In genomic region chr22:20440637-20441591, GRCh38 we compare ENCODE assay signal across 27 cellular contexts. TPM values are rescaled to one million over a fixed set of nuclear protein-coding genes. Genes with fewer than 3 reads are reported as not detected.
A peak's percentile ranks its signal among the peaks of the same experiment; 100 is the strongest.
DNase-seq lines count a peak whose midpoint lies in the region; ATAC-seq and TF ChIP-seq lines count a peak whose summit lies in the region.
"Had no signal": no experiment of that assay in that cellular context is flagged by ENCODE, and none has a peak within 500 bp of the region (broad histone marks: within the 10 kb centered on the region; RNA-seq: fewer than 3 reads in every experiment).

No MANE protein-coding gene starts in this region.

- H4K91ac ChIP-seq in mesenchymal stem cell (ENCODE audit: low read length) = peak overlapping the region; percentile 28

- H3K4me1 ChIP-seq in ascending aorta = peaks cover 1 to 3% of the 10 kb centered on the region in 2 donors
- peaks cover 33% of the 10 kb centered on the region for H3K4me1 ChIP-seq in mesenchymal stem cell (ENCODE audit: control insufficient read depth, insufficient read depth, low read depth, low read length)
- peaks cover 25 to 37% (median 29%) of the 10 kb centered on the region in 4 donors for H3K4me1 ChIP-seq in upper lobe of left lung

- TF ChIP-seq POLR2A in upper lobe of left lung (IDR thresholded peaks at IDR 0.05) = no peak

- peaks cover 23% of the 10 kb centered on the region for H3K36me3 Mint-ChIP-seq in activated naive CD4-positive, alpha-beta T cell treated with anti-CD3 and anti-CD28 coated beads, Interleukin-2, amount 10 ng/mL, durations not matched to agents 7 days and 5 days
- peaks cover 4% of the 10 kb centered on the region for H3K36me3 Mint-ChIP-seq in activated CD4-positive, alpha-beta memory T cell treated with anti-CD3 and anti-CD28 coated beads for 36 hours

- H3K14ac ChIP-seq in mesenchymal stem cell (ENCODE audit: low read length in 2 of 2) = no peak overlapping the region

- H3K27ac ChIP-seq in ascending aorta (peak overlapping the region; percentile 27 to 28), mesenchymal stem cell (ENCODE audit: low read length, poor library complexity, severe bottlenecking) (no peak overlapping the region), upper lobe of left lung (peak overlapping the region in 3 of 4 donors; percentile 46 to 49 (median 48))
- H3K27ac ChIP-seq: right lobe of liver had no signal

- H3K9me3 ChIP-seq in ascending aorta = no peaks in the 10 kb centered on the region
- H3K9me3 ChIP-seq in mesenchymal stem cell (ENCODE audit: control insufficient read depth, low read length) = no peaks in the 10 kb centered on the region
- H3K9me3 ChIP-seq in upper lobe of left lung = no peaks in the 10 kb centered on the region
- H3K9me3 ChIP-seq: mucosa of descending colon, Peyer's patch, right lobe of liver had no signal

- H3K4ac ChIP-seq in mesenchymal stem cell (ENCODE audit: low read depth in 1 of 2, low read length in 2 of 2) = no peak overlapping the region

- POLR2A ChIA-PET in activated CD4-positive, alpha-beta memory T cell treated with anti-CD3 and anti-CD28 coated beads for 36 hours (lab: Charles Lee) = no interaction called here

- H2AFZ ChIP-seq in mesenchymal stem cell (ENCODE audit: low read depth, low read length) = no peak overlapping the region

- peaks cover 10 to 18% of the 10 kb centered on the region in 2 donors for H3K36me3 ChIP-seq in ascending aorta
- peaks cover 39% of the 10 kb centered on the region in 2 experiments for H3K36me3 ChIP-seq in mesenchymal stem cell (ENCODE audit: control insufficient read depth in 1 of 2, insufficient read depth in 2 of 2, low read depth in 1 of 2, low read length in 2 of 2)
- H3K36me3 ChIP-seq in upper lobe of left lung = peaks cover 3 to 26% (median 15%) of the 10 kb centered on the region in 4 donors
- H3K36me3 ChIP-seq: right lobe of liver had no signal

- no peak overlapping the region for H3K23ac ChIP-seq in mesenchymal stem cell (ENCODE audit: low read length in 2 of 2)

- H3K27me3 Mint-ChIP-seq in activated naive CD4-positive, alpha-beta T cell treated with anti-CD3 and anti-CD28 coated beads, Interleukin-2, amount 10 ng/mL, durations not matched to agents 7 days and 5 days = peaks cover 44% of the 10 kb centered on the region
- peaks cover 18% of the 10 kb centered on the region for H3K27me3 Mint-ChIP-seq in activated CD4-positive, alpha-beta memory T cell treated with anti-CD3 and anti-CD28 coated beads for 36 hours

- peak; percentile 20 for DNase-seq in activated naive CD4-positive, alpha-beta T cell treated with anti-CD3 and anti-CD28 coated beads, Interleukin-2, amount 10 ng/mL, durations not matched to agents 7 days and 5 days
- no peak for DNase-seq in activated naive CD4-positive, alpha-beta T cell (lab: John Stamatoyannopoulos, UW)
- no peak for DNase-seq in ascending aorta (ENCODE audit: low spot score in 2 of 2)
- no peak for DNase-seq in mesenchymal stem cell
- peak in 1 of 2 donors; percentile 24 for DNase-seq in upper lobe of left lung
- DNase-seq in NCI-H82 treated with DMSO at 0.1 percent for 48 hours (lab: John Stamatoyannopoulos, UW; ENCODE audit: unreplicated experiment) = no peak
- DNase-seq in GM03348 (ENCODE audit: low spot score) = no peak
- no peak for DNase-seq in activated CD4-positive, alpha-beta memory T cell treated with anti-CD3 and anti-CD28 coated beads for 36 hours
- DNase-seq: activated B cell treated with CpG ODN at 0.5 μM for 24 hours; activated CD4-positive, alpha-beta T cell treated with anti-CD3 and anti-CD28 coated beads, Interleukin-2, amount 50 U/mL, for 48 hours; activated CD8-positive, alpha-beta memory T cell treated with anti-CD3 and anti-CD28 coated beads, Interleukin-2, amount 50 U/mL, for 48 hours; CD8-positive, alpha-beta T cell; cerebellar nuclear complex; H9; NCI-H1092 treated with DMSO at 0.1 percent for 48 hours; NCI-H1930; NCI-H526; nephron progenitor cell; stimulated activated naive CD4-positive, alpha-beta T cell treated with Interleukin-2 at 50 U/mL for 16 hours; T-helper 1 cell had no signal

- no peaks in the 10 kb centered on the region for H3K27me3 ChIP-seq in ascending aorta
- no peaks in the 10 kb centered on the region for H3K27me3 ChIP-seq in mesenchymal stem cell (ENCODE audit: control insufficient read depth in 1 of 2, insufficient read depth in 1 of 2, low read length in 2 of 2)
- peaks cover 0 to 19% (median 10%) of the 10 kb centered on the region in 4 donors for H3K27me3 ChIP-seq in upper lobe of left lung

- intact Hi-C loops in ascending aorta (cut with DNase I) = no loop called here
- intact Hi-C loops in activated CD4-positive, alpha-beta memory T cell treated with anti-CD3 and anti-CD28 coated beads for 36 hours (cut with micrococcal nuclease) = no loop called here

- H3K4me1 Mint-ChIP-seq in activated naive CD4-positive, alpha-beta T cell treated with anti-CD3 and anti-CD28 coated beads, Interleukin-2, amount 10 ng/mL, durations not matched to agents 7 days and 5 days = peaks cover 11% of the 10 kb centered on the region
- H3K4me1 Mint-ChIP-seq in activated CD4-positive, alpha-beta memory T cell treated with anti-CD3 and anti-CD28 coated beads for 36 hours (ENCODE audit: low read depth) = peaks cover 11% of the 10 kb centered on the region

- H3K9ac ChIP-seq in mesenchymal stem cell (ENCODE audit: low read length) = peak overlapping the region; percentile 29

- no peak overlapping the region for H2BK12ac ChIP-seq in mesenchymal stem cell (ENCODE audit: low read length in 2 of 2)

- H2BK5ac ChIP-seq in mesenchymal stem cell (ENCODE audit: low read depth, low read length, poor library complexity, severe bottlenecking) = no peak overlapping the region

- no peaks in the 10 kb centered on the region for H3K9me3 Mint-ChIP-seq in activated naive CD4-positive, alpha-beta T cell treated with anti-CD3 and anti-CD28 coated beads, Interleukin-2, amount 10 ng/mL, durations not matched to agents 7 days and 5 days
- no peaks in the 10 kb centered on the region for H3K9me3 Mint-ChIP-seq in activated CD4-positive, alpha-beta memory T cell treated with anti-CD3 and anti-CD28 coated beads for 36 hours
- H3K9me3 Mint-ChIP-seq: activated B cell treated with CpG ODN at 0.5 μM for 24 hours; CD8-positive, alpha-beta T cell; H9; IgD-negative memory B cell; nephron progenitor cell had no signal

- no peak overlapping the region for H3K18ac ChIP-seq in mesenchymal stem cell (ENCODE audit: low read depth in 1 of 2, low read length in 2 of 2)

- no peak overlapping the region for H3K4me3 Mint-ChIP-seq in activated naive CD4-positive, alpha-beta T cell treated with anti-CD3 and anti-CD28 coated beads, Interleukin-2, amount 10 ng/mL, durations not matched to agents 7 days and 5 days
- no peak overlapping the region for H3K4me3 Mint-ChIP-seq in activated CD4-positive, alpha-beta memory T cell treated with anti-CD3 and anti-CD28 coated beads for 36 hours
- H3K4me3 Mint-ChIP-seq: activated B cell treated with CpG ODN at 0.5 μM for 24 hours; activated naive CD8-positive, alpha-beta T cell; CD8-positive, alpha-beta T cell; H9; IgD-negative memory B cell; nephron progenitor cell had no signal

- H2BK120ac ChIP-seq in mesenchymal stem cell (ENCODE audit: low read depth, low read length) = no peak overlapping the region

- H2AK5ac ChIP-seq in mesenchymal stem cell (ENCODE audit: low read length, severe bottlenecking) = no peak overlapping the region

- no peak for TF ChIP-seq EP300 in upper lobe of left lung (IDR thresholded peaks at IDR 0.05)

- no peak overlapping the region for H2BK15ac ChIP-seq in mesenchymal stem cell (ENCODE audit: low read depth, poor library complexity, severe bottlenecking)

- no peak for ATAC-seq in upper lobe of left lung (ENCODE audit: low FRiP score in 2 of 2)
- ATAC-seq: CD8-positive, alpha-beta T cell; mucosa of descending colon; right lobe of liver had no signal

- H3K4me3 ChIP-seq in ascending aorta (no peak overlapping the region), mesenchymal stem cell (ENCODE audit: insufficient read depth in 1 of 2, low read depth in 1 of 2, low read length in 2 of 2) (no peak overlapping the region), upper lobe of left lung (no peak overlapping the region)
- H3K4me3 ChIP-seq: dorsolateral prefrontal cortex, lung, mucosa of descending colon, Peyer's patch, right lobe of liver had no signal

- WGBS in mesenchymal stem cell = 74% methylated on average over 13 of the region's 13 CpGs
- 80 to 83% methylated on average over 4 to 13 of the region's 13 CpGs for WGBS in upper lobe of left lung, 2 donors

- CTCF ChIA-PET in activated naive CD4-positive, alpha-beta T cell treated with anti-CD3 and anti-CD28 coated beads, Interleukin-2, amount 10 ng/mL, durations not matched to agents 7 days and 5 days (lab: Charles Lee) = no interaction called here
- CTCF ChIA-PET in activated CD4-positive, alpha-beta memory T cell treated with anti-CD3 and anti-CD28 coated beads for 36 hours (lab: Charles Lee) = interaction anchor here (2.2 kb wide), 1 partner anchor 15 kb away, joined by 16 read pairs; no protein-coding TSS in a partner anchor

- no peak overlapping the region for H4K8ac ChIP-seq in mesenchymal stem cell (ENCODE audit: low read length)

- H3K79me1 ChIP-seq in mesenchymal stem cell (replicated peaks; ENCODE audit: low read length, poor library complexity, severe bottlenecking) = peaks cover 11% of the 10 kb centered on the region

- H3K4me2 ChIP-seq in mesenchymal stem cell (ENCODE audit: low read length, poor library complexity, severe bottlenecking) = no peak overlapping the region

- TF ChIP-seq CTCF in ascending aorta (IDR thresholded peaks at IDR 0.05) = no peak
- TF ChIP-seq CTCF in upper lobe of left lung (IDR thresholded peaks at IDR 0.05) = no peak

- no peak overlapping the region for H3K27ac Mint-ChIP-seq in activated naive CD4-positive, alpha-beta T cell treated with anti-CD3 and anti-CD28 coated beads, Interleukin-2, amount 10 ng/mL, durations not matched to agents 7 days and 5 days
- H3K27ac Mint-ChIP-seq in activated CD4-positive, alpha-beta memory T cell treated with anti-CD3 and anti-CD28 coated beads for 36 hours = no peak overlapping the region
- H3K27ac Mint-ChIP-seq: activated B cell treated with CpG ODN at 0.5 μM for 24 hours; activated naive CD8-positive, alpha-beta T cell; CD8-positive, alpha-beta T cell; H9; nephron progenitor cell had no signal

RNA-seq across cellular contexts. Expression of gene SCARF2, which starts 3.3 kb away (rescaled TPM):
- 133 TPM for total RNA-seq in ascending aorta
- polyA plus RNA-seq in mesenchymal stem cell (2013, experiment 1 of 2) = 23.7 TPM
- 24.0 TPM for polyA plus RNA-seq in mesenchymal stem cell (2013, experiment 2 of 2)
- total RNA-seq in upper lobe of left lung = 10 to 100 TPM; 10.1 to 36.7 (median 16.1) TPM
- under 1 TPM; 0.43 to 0.70 TPM for total RNA-seq in activated CD4-positive, alpha-beta memory T cell treated with anti-CD3 and anti-CD28 coated beads for 36 hours

RNA-seq across cellular contexts. Expression of gene ZNF74, which starts 47.0 kb away (rescaled TPM):
- total RNA-seq in ascending aorta = 28.9 TPM
- polyA plus RNA-seq in mesenchymal stem cell (2013, experiment 1 of 2) = 4.9 TPM
- 5.0 TPM for polyA plus RNA-seq in mesenchymal stem cell (2013, experiment 2 of 2)
- 10 to 100 TPM in 5 of 6 donors, 1 to 10 TPM in 1; 8.9 to 26.2 (median 12.7) TPM for total RNA-seq in upper lobe of left lung
- 1 to 10 TPM; 6.8 to 9.0 TPM for total RNA-seq in activated CD4-positive, alpha-beta memory T cell treated with anti-CD3 and anti-CD28 coated beads for 36 hours

RNA-seq across cellular contexts. Expression of gene KLHL22, which starts 54.7 kb away (rescaled TPM):
- total RNA-seq in ascending aorta (63.8 TPM), upper lobe of left lung (10 to 100 TPM; 17.5 to 48.2 (median 22.7) TPM)
- polyA plus RNA-seq in mesenchymal stem cell (2013, experiment 1 of 2) = 10.8 TPM
- 10.8 TPM for polyA plus RNA-seq in mesenchymal stem cell (2013, experiment 2 of 2)
- total RNA-seq in activated CD4-positive, alpha-beta memory T cell treated with anti-CD3 and anti-CD28 coated beads for 36 hours = 10 to 100 TPM; 23.3 to 25.5 TPM

Comparison
In these comparisons a context has a peak if more than half of its experiments do, and no peak if none do; other contexts are left out.
1. RNA of gene SCARF2, which starts 3.3 kb away (total RNA-seq): 133 TPM in ascending aorta (single experiment) and 10.1 to 36.7 TPM in upper lobe of left lung; 0.43 to 0.70 TPM in activated CD4-positive, alpha-beta memory T cell treated with anti-CD3 and anti-CD28 coated beads for 36 hours; every median in the first group is over 4 times any median in the second.